1 cellular context compared by ENCODE assay signal in genomic region chr16:586047-586644, GRCh38.
TF ChIP-seq lines count a peak whose summit lies in the region.

No MANE protein-coding gene starts in this region.

TF ChIP-seq in H1, 55 proteins besides CTCF, POLR2A, EP300 and RAD21:
- no peak for TF ChIP-seq KDM1A (IDR thresholded peaks at IDR 0.05; ENCODE audit: borderline replicate concordance, low read length)
- no peak for TF ChIP-seq SP4 (IDR thresholded peaks at IDR 0.05; ENCODE audit: low read length)
- TF ChIP-seq SIRT6 (IDR thresholded peaks at IDR 0.05; ENCODE audit: low read length): no peak
- no peak for TF ChIP-seq E2F6 (IDR thresholded peaks at IDR 0.05)
- no peak for TF ChIP-seq JUN (IDR thresholded peaks at IDR 0.05; ENCODE audit: low read depth, low read length)
- TF ChIP-seq BACH1 (IDR thresholded peaks at IDR 0.05; ENCODE audit: low read length): no peak
- TF ChIP-seq POLR2AphosphoS5 (IDR thresholded peaks at IDR 0.05; ENCODE audit: low read depth, low read length): no peak
- TF ChIP-seq CTBP2 (IDR thresholded peaks at IDR 0.05; ENCODE audit: borderline replicate concordance, insufficient read depth, insufficient read length, low read length): no peak
- TF ChIP-seq CBX8 (IDR thresholded peaks at IDR 0.05; ENCODE audit: borderline replicate concordance, low read depth, low read length): no peak
- TF ChIP-seq CEBPB (IDR thresholded peaks at IDR 0.05; ENCODE audit: low read depth, low read length): no peak
- TF ChIP-seq EZH2 (IDR thresholded peaks at IDR 0.05; ENCODE audit: low read depth, low read length, severe bottlenecking): no peak
- no peak for TF ChIP-seq TCF12 (IDR thresholded peaks at IDR 0.05; ENCODE audit: low read depth, low read length)
- no peak for TF ChIP-seq MAFK (IDR thresholded peaks at IDR 0.05; ENCODE audit: low read depth, low read length)
- TF ChIP-seq SP2 (IDR thresholded peaks at IDR 0.05; ENCODE audit: low read length): no peak
- no peak for TF ChIP-seq CHD1 (IDR thresholded peaks at IDR 0.05; ENCODE audit: low read depth, low read length)
- no peak for TF ChIP-seq KDM4A (IDR thresholded peaks at IDR 0.05; ENCODE audit: low read depth, low read length, severe bottlenecking)
- no peak for TF ChIP-seq SAP30 (IDR thresholded peaks at IDR 0.05; ENCODE audit: insufficient read depth, insufficient replicate concordance, low read length)
- no peak for TF ChIP-seq SUZ12 (IDR thresholded peaks at IDR 0.05; ENCODE audit: low read length)
TF ChIP-seq in H1: peak in this region for 0.
